Comparison of ENCODE assay signal across 26 cellular contexts in genomic region chrY:7663261-7663660, GRCh38.
A peak's percentile ranks its signal among the peaks of the same experiment; 100 is the strongest.
DNase-seq lines count a peak whose midpoint lies in the region; ATAC-seq, FAIRE-seq and TF ChIP-seq lines count a peak whose summit lies in the region.
"Had no signal": no experiment of that assay in that cellular context is flagged by ENCODE, and none has a peak within 500 bp of the region (broad histone marks: within the 10 kb centered on the region; RNA-seq: fewer than 3 reads in every experiment).

No MANE protein-coding gene starts in this region.

- H3K36me3 ChIP-seq in bronchial epithelial cell (ENCODE audit: control insufficient read depth, insufficient read depth, low read length) = no peaks in the 10 kb centered on the region
- H3K36me3 ChIP-seq: BE2C, BLaER1 had no signal

- no peak for FAIRE-seq in bronchial epithelial cell (lab: Jason Lieb, UNC)
- FAIRE-seq: A204.1, GM12878, GM12892, GM19239 had no signal

- no peaks in the 10 kb centered on the region for H3K9me3 Mint-ChIP-seq in activated T-cell treated with anti-CD3 and anti-CD28 coated beads, Interleukin-2, amount 50 U/mL, for 24 hours
- H3K9me3 Mint-ChIP-seq: CD4-positive, alpha-beta memory T cell; CD4-positive, CD25-positive, alpha-beta regulatory T cell; CD8-positive, alpha-beta memory T cell had no signal

- no peaks in the 10 kb centered on the region for H3K36me3 Mint-ChIP-seq in activated T-cell treated with anti-CD3 and anti-CD28 coated beads, Interleukin-2, amount 50 U/mL, for 24 hours (ENCODE audit: low read depth)
- H3K36me3 Mint-ChIP-seq: CD14-positive monocyte; CD4-positive, alpha-beta memory T cell; CD4-positive, CD25-positive, alpha-beta regulatory T cell; CD8-positive, alpha-beta memory T cell had no signal

- TF ChIP-seq CTCF in bronchial epithelial cell (IDR thresholded peaks at IDR 0.05; ENCODE audit: insufficient read depth, low read length, severe bottlenecking) = no peak

- H3K27ac Mint-ChIP-seq in activated T-cell treated with anti-CD3 and anti-CD28 coated beads, Interleukin-2, amount 50 U/mL, for 24 hours = no peak overlapping the region
- H3K27ac Mint-ChIP-seq: CD14-positive monocyte; CD4-positive, alpha-beta memory T cell; CD4-positive, CD25-positive, alpha-beta regulatory T cell; CD8-positive, alpha-beta memory T cell had no signal

- no peak overlapping the region for H3K4me3 Mint-ChIP-seq in activated T-cell treated with anti-CD3 and anti-CD28 coated beads, Interleukin-2, amount 50 U/mL, for 24 hours
- H3K4me3 Mint-ChIP-seq: CD14-positive monocyte; CD4-positive, alpha-beta memory T cell; CD4-positive, CD25-positive, alpha-beta regulatory T cell; CD8-positive, alpha-beta memory T cell had no signal

- TF ChIP-seq POLR2A in GM18505 (IDR thresholded peaks at IDR 0.05; ENCODE audit: borderline replicate concordance, extremely low read depth, insufficient read depth, insufficient read length) = no peak

- peak overlapping the region; percentile 39 for H3K27ac ChIP-seq in epithelial cell of prostate
- H3K27ac ChIP-seq: BLaER1 had no signal

- no peaks in the 10 kb centered on the region for H3K27me3 ChIP-seq in bronchial epithelial cell (ENCODE audit: control insufficient read depth, insufficient read depth, low read length)
- H3K27me3 ChIP-seq: BE2C, BLaER1 had no signal

- no peaks in the 10 kb centered on the region for H3K4me1 Mint-ChIP-seq in activated T-cell treated with anti-CD3 and anti-CD28 coated beads, Interleukin-2, amount 50 U/mL, for 24 hours (ENCODE audit: low read depth)
- H3K4me1 Mint-ChIP-seq: CD4-positive, alpha-beta memory T cell; CD4-positive, CD25-positive, alpha-beta regulatory T cell; CD8-positive, alpha-beta memory T cell had no signal

- H3K27me3 Mint-ChIP-seq in activated T-cell treated with anti-CD3 and anti-CD28 coated beads, Interleukin-2, amount 50 U/mL, for 24 hours = no peaks in the 10 kb centered on the region
- H3K27me3 Mint-ChIP-seq: CD4-positive, CD25-positive, alpha-beta regulatory T cell had no signal

- ATAC-seq in GM18505 (IDR thresholded peaks at IDR 0.05; ENCODE audit: unreplicated experiment) = no peak
- ATAC-seq: GM12878 had no signal

- H3K4me3 ChIP-seq in bronchial epithelial cell (ENCODE audit: low read depth, low read length) = no peak overlapping the region
- H3K4me3 ChIP-seq: BLaER1, GM12878 had no signal

- DNase-seq in bronchial epithelial cell (ENCODE audit: low read depth) (peak; percentile 56), epithelial cell of prostate (ENCODE audit: low read depth, low spot score) (peak; percentile 26)
- DNase-seq in activated T-cell treated with anti-CD3 and anti-CD28 coated beads, Interleukin-2, amount 50 U/mL, for 24 hours = no peak
- DNase-seq in stimulated activated CD4-positive, alpha-beta T cell treated with anti-CD3 and anti-CD28 coated beads, Interleukin-12 subunit alpha, Interleukin-12 subunit beta, amount 100 ng/mL, for 4 hours = no peak
- DNase-seq: 8988T; ACHN; BE2C; C1 segment of cervical spinal cord; CD4-positive, alpha-beta memory T cell; CD4-positive, CD25-positive, alpha-beta regulatory T cell; CD8-positive, alpha-beta memory T cell; COR-L47; DMS 273 treated with DMSO at 0.1 percent for 48 hours; DMS153; DMS53; DMS79; DND-41; EL; GDM1 had no signal

Comparison
In these comparisons a context has a peak if more than half of its experiments do, and no peak if none do; other contexts are left out.
1. DNase-seq: peak in bronchial epithelial cell (single experiment) and epithelial cell of prostate (single experiment); none in activated T-cell treated with anti-CD3 and anti-CD28 coated beads, Interleukin-2, amount 50 U/mL, for 24 hours (single experiment) and stimulated activated CD4-positive, alpha-beta T cell treated with anti-CD3 and anti-CD28 coated beads, Interleukin-12 subunit alpha, Interleukin-12 subunit beta, amount 100 ng/mL, for 4 hours (single experiment).